ENCODE assay signal across 1 cellular context in genomic region chr19:39135701-39136100, GRCh38.
TF ChIP-seq lines count a peak whose summit lies in the region.

No MANE protein-coding gene starts in this region.

TF ChIP-seq in SK-N-SH, 30 proteins besides CTCF, POLR2A, EP300 and RAD21 (continued from another document):
- TF ChIP-seq, protein P1, sequence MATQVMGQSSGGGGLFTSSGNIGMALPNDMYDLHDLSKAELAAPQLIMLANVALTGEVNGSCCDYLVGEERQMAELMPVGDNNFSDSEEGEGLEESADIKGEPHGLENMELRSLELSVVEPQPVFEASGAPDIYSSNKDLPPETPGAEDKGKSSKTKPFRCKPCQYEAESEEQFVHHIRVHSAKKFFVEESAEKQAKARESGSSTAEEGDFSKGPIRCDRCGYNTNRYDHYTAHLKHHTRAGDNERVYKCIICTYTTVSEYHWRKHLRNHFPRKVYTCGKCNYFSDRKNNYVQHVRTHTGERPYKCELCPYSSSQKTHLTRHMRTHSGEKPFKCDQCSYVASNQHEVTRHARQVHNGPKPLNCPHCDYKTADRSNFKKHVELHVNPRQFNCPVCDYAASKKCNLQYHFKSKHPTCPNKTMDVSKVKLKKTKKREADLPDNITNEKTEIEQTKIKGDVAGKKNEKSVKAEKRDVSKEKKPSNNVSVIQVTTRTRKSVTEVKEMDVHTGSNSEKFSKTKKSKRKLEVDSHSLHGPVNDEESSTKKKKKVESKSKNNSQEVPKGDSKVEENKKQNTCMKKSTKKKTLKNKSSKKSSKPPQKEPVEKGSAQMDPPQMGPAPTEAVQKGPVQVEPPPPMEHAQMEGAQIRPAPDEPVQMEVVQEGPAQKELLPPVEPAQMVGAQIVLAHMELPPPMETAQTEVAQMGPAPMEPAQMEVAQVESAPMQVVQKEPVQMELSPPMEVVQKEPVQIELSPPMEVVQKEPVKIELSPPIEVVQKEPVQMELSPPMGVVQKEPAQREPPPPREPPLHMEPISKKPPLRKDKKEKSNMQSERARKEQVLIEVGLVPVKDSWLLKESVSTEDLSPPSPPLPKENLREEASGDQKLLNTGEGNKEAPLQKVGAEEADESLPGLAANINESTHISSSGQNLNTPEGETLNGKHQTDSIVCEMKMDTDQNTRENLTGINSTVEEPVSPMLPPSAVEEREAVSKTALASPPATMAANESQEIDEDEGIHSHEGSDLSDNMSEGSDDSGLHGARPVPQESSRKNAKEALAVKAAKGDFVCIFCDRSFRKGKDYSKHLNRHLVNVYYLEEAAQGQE (IDR thresholded peaks at IDR 0.05; ENCODE audit: low read depth, low read length) = no peak
- TF ChIP-seq GATA2 (CRISPR knock-in tag; IDR thresholded peaks at IDR 0.05) (no peak), ELF1 (IDR thresholded peaks at IDR 0.05) (no peak), RCOR1 (IDR thresholded peaks at IDR 0.05; ENCODE audit: low read length) (no peak), MEF2A (IDR thresholded peaks at IDR 0.05; ENCODE audit: borderline replicate concordance, low read depth) (no peak), CHD2 (IDR thresholded peaks at IDR 0.05; ENCODE audit: low read length, partially characterized antibody) (no peak), SIN3A (IDR thresholded peaks at IDR 0.05; ENCODE audit: borderline replicate concordance, low read depth, low read length) (no peak), MAX (IDR thresholded peaks at IDR 0.05; ENCODE audit: low read depth) (no peak)
- TF ChIP-seq, protein P2, sequence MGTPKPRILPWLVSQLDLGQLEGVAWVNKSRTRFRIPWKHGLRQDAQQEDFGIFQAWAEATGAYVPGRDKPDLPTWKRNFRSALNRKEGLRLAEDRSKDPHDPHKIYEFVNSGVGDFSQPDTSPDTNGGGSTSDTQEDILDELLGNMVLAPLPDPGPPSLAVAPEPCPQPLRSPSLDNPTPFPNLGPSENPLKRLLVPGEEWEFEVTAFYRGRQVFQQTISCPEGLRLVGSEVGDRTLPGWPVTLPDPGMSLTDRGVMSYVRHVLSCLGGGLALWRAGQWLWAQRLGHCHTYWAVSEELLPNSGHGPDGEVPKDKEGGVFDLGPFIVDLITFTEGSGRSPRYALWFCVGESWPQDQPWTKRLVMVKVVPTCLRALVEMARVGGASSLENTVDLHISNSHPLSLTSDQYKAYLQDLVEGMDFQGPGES (IDR thresholded peaks at IDR 0.05; ENCODE audit: low read depth, low read length) = no peak
